34 cellular contexts compared by ENCODE assay signal in the genomic region with DNA sequence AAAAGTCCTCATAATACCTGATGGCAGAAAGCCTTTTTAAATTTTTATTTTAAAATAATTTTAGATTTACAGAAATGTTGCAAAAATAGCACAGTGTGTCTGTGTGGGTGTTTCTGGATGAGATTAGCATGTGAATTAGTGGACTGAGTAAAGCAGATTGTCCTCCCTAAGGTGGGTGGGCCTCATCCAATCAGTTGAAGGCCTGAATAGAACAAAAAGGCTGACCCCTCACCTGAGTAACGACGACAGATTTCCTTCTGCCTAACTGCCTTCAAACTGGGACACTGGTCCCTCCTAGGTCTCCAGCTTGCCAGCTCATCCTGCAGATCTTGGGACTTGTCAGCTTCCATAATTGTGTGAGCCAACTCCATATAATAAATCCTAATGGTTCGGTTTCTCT. TPM values are rescaled to one million over a fixed set of nuclear protein-coding genes. Genes with fewer than 3 reads are reported as not detected.
"Had no signal": no experiment of that assay in that cellular context is flagged by ENCODE, and none has a peak within 500 bp of the region (broad histone marks: within the 10 kb centered on the region; RNA-seq: fewer than 3 reads in every experiment).

No MANE protein-coding gene starts in this region.

- H3K27me3 ChIP-seq: adrenal gland, ascending aorta, body of pancreas, brain microvascular endothelial cell, breast epithelium, cardiac muscle cell had no signal

- FAIRE-seq: astrocyte, bronchial epithelial cell had no signal

- DNase-seq: activated effector memory CD4-positive, alpha-beta T cell treated with anti-CD3 and anti-CD28 coated beads, Interleukin-2, amount 50 U/mL, for 16 hours; activated effector memory CD4-positive, alpha-beta T cell treated with Interleukin-2 at 50 U/mL for 16 hours; activated gamma-delta T cell; activated gamma-delta T cell treated with Interleukin-2 at 50 U/mL for 16 hours; activated naive CD4-positive, alpha-beta T cell; activated naive CD4-positive, alpha-beta T cell treated with anti-CD3 and anti-CD28 coated beads for 36 hours; activated naive CD4-positive, alpha-beta T cell treated with anti-CD3 and anti-CD28 coated beads, Interleukin-2, amount 10 ng/mL, durations not matched to agents 7 days and 5 days; activated naive CD4-positive, alpha-beta T cell treated with anti-CD3 and anti-CD28 coated beads, Interleukin-2, amount 50 U/mL, for 16 hours; activated naive CD4-positive, alpha-beta T cell treated with Interleukin-2 at 50 U/mL for 16 hours; activated naive CD8-positive, alpha-beta T cell treated with anti-CD3 and anti-CD28 coated beads for 36 hours; activated naive CD8-positive, alpha-beta T cell treated with anti-CD3 and anti-CD28 coated beads, Interleukin-2, amount 10 ng/mL, durations not matched to agents 7 days and 5 days; activated naive CD8-positive, alpha-beta T cell treated with anti-CD3 and anti-CD28 coated beads, Interleukin-2, amount 50 U/mL, for 24 hours; activated T-cell treated with anti-CD3 and anti-CD28 coated beads, Interleukin-2, amount 50 U/mL, for 24 hours; activated T-cell treated with anti-CD3 and anti-CD28 coated beads, Interleukin-2, amount 50 U/mL, for 4 hours; activated T-cell treated with anti-CD3 and anti-CD28 coated beads, Interleukin-2, amount 50 U/mL, for 48 hours; activated T-cell treated with anti-CD3 and anti-CD28 coated beads, Interleukin-2, amount 50 U/mL, for 72 hours; adrenal gland; amniotic stem cell; amygdala; anterior cingulate cortex; aorta; body of pancreas; brain microvascular endothelial cell; central memory CD4-positive, alpha-beta T cell; cerebellar nuclear complex had no signal

- H3K4me3 ChIP-seq: adrenal gland, ascending aorta, body of pancreas, breast epithelium, cardiac muscle cell had no signal

- H3K27ac ChIP-seq: adrenal gland, ascending aorta, body of pancreas, brain microvascular endothelial cell, breast epithelium, cardiac muscle cell had no signal

- H3K9me3 ChIP-seq: adrenal gland, ascending aorta, body of pancreas, breast epithelium had no signal

- H3K36me3 ChIP-seq: adrenal gland, brain microvascular endothelial cell, breast epithelium, cardiac muscle cell had no signal

- H3K4me1 ChIP-seq: adrenal gland, ascending aorta, body of pancreas, breast epithelium had no signal

- ATAC-seq: activated naive CD4-positive, alpha-beta T cell treated with anti-CD3 and anti-CD28 coated beads, Interleukin-2, amount 50 U/mL, for 72 hours; activated naive CD8-positive, alpha-beta T cell treated with anti-CD3 and anti-CD28 coated beads, Interleukin-2, amount 50 U/mL, for 24 hours; activated T-cell treated with anti-CD3 and anti-CD28 coated beads, Interleukin-2, amount 50 U/mL, for 4 hours; activated T-cell treated with anti-CD3 and anti-CD28 coated beads, Interleukin-2, amount 50 U/mL, for 72 hours; activated T-helper 17 cell treated with anti-CD3 and anti-CD28 coated beads, Interleukin-2, amount 50 U/mL, for 72 hours; body of pancreas had no signal

RNA-seq across cellular contexts. Expression of a gene that starts 54.2 kb away (rescaled TPM):
- total RNA-seq: activated naive CD4-positive, alpha-beta T cell treated with anti-CD3 and anti-CD28 coated beads for 36 hours; activated naive CD4-positive, alpha-beta T cell treated with anti-CD3 and anti-CD28 coated beads, Interleukin-2, amount 50 U/mL, for 72 hours; activated naive CD8-positive, alpha-beta T cell treated with anti-CD3 and anti-CD28 coated beads for 36 hours; activated naive CD8-positive, alpha-beta T cell treated with anti-CD3 and anti-CD28 coated beads, Interleukin-2, amount 10 ng/mL, durations not matched to agents 7 days and 5 days; activated T-cell treated with anti-CD3 and anti-CD28 coated beads, Interleukin-2, amount 50 U/mL, for 4 hours; activated T-cell treated with anti-CD3 and anti-CD28 coated beads, Interleukin-2, amount 50 U/mL, for 72 hours; activated T-helper 1 cell treated with anti-CD3 and anti-CD28 coated beads, Interleukin-12 subunit alpha, Interleukin-12 subunit beta, Interleukin-2, Interleukin-4 antibody, amounts not matched to agents 30 ng/mL and 10 ng/mL and 1 ng/mL, durations not matched to agents 14 hours and 24 hours and 36 hours; activated T-helper 2 cell treated with anti-CD3 and anti-CD28 coated beads, Interferon-gamma antibody, Interleukin-2, Interleukin-4, amounts not matched to agents 10 μg/mL and 5 μg/mL and 100 μg/mL, durations not matched to agents 14 hours and 24 hours and 36 hours; ascending aorta had no signal
